9 cellular contexts compared by ENCODE assay signal in the genomic region with DNA sequence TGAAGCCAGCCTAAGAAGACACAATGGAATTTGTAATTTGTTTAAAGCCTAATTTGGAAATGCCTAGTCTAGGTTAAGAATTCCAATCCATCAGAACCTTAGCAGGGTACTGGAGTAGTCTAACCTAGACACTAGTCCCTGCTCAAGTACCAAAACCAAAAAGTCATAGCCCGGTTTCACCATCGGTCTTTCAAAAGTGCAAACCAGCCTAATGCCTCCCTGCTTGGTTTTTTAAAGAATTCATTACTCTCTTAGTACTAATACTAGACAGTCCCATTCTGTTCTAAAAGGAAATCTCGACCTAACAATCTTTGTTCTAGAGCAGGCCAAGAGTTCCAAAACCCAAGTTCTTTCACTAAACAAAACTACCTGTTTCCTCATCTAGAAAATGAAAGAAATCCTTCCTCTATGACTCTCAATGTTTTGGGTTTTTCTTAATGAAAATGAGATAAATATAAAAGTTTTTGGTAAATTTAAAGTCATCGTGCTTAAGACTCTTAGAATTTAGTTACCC. TPM values are rescaled to one million over a fixed set of nuclear protein-coding genes. Genes with fewer than 3 reads are reported as not detected.
DNase-seq lines count a peak whose midpoint lies in the region; ATAC-seq, FAIRE-seq and TF ChIP-seq lines count a peak whose summit lies in the region.
"Had no signal": no experiment of that assay in that cellular context is flagged by ENCODE, and none has a peak within 500 bp of the region (broad histone marks: within the 10 kb centered on the region; RNA-seq: fewer than 3 reads in every experiment).

No MANE protein-coding gene starts in this region.

- H3K4me1 ChIP-seq in left ventricle myocardium inferior (peaks cover 72% of the 10 kb centered on the region), lower lobe of right lung (peaks cover 40% of the 10 kb centered on the region), aorta (ENCODE audit: control insufficient read depth in 1 of 2, insufficient read depth in 2 of 2, low read length in 2 of 2) (peaks cover 0 to 2% of the 10 kb centered on the region in 2 donors)

- WGBS in aorta, 2 donors: 62 to 72% methylated on average over 4 of the region's 4 CpGs

- H3K27me3 ChIP-seq in left ventricle myocardium inferior (ENCODE audit: low read depth): no peaks in the 10 kb centered on the region
- no peaks in the 10 kb centered on the region for H3K27me3 ChIP-seq in lower lobe of right lung (ENCODE audit: low read depth)
- no peaks in the 10 kb centered on the region for H3K27me3 ChIP-seq in aorta (ENCODE audit: control insufficient read depth in 1 of 2, insufficient read depth in 2 of 2, low read length in 1 of 2)

- no peak overlapping the region for H3K27ac ChIP-seq in left ventricle myocardium inferior (replicated peaks)
- H3K27ac ChIP-seq in lower lobe of right lung: peak overlapping the region; percentile 96
- no peak overlapping the region for H3K27ac ChIP-seq in aorta (ENCODE audit: low read depth in 1 of 2, low read length in 2 of 2)

- H3K4me3 Mint-ChIP-seq in type B pancreatic cell: peak overlapping the region; percentile 99

- peak overlapping the region; percentile 100 for H3K27ac Mint-ChIP-seq in type B pancreatic cell

- H3K36me3 ChIP-seq in left ventricle myocardium inferior (peaks cover 14% of the 10 kb centered on the region), lower lobe of right lung (peaks cover 16% of the 10 kb centered on the region), aorta (ENCODE audit: control insufficient read depth in 1 of 2, insufficient read depth in 2 of 2, low read length in 1 of 2) (peaks cover 0 to 3% of the 10 kb centered on the region in 2 donors)

- in situ Hi-C loops in astrocyte of the cerebellum (cut with HindIII; ENCODE audit: low sequenced_read_pairs): loop anchor here (5.0 kb wide), 2 partner anchors 51 to 94 kb away; no protein-coding TSS in a partner anchor

- no peak for TF ChIP-seq CTCF in left ventricle myocardium inferior (IDR thresholded peaks at IDR 0.05; ENCODE audit: borderline replicate concordance)
- no peak for TF ChIP-seq CTCF in astrocyte of the cerebellum (IDR thresholded peaks at IDR 0.05; ENCODE audit: low read depth, low read length, missing control alignments)
- TF ChIP-seq CTCF in lower lobe of right lung (IDR thresholded peaks at IDR 0.05): no peak
- no peak for TF ChIP-seq CTCF in type B pancreatic cell (conservative IDR thresholded peaks at IDR 0.05)

- peaks cover 13% of the 10 kb centered on the region for H3K36me3 Mint-ChIP-seq in type B pancreatic cell

- no peaks in the 10 kb centered on the region for H3K9me3 Mint-ChIP-seq in type B pancreatic cell

- peak overlapping the region; percentile 93 for H3K4me3 ChIP-seq in left ventricle myocardium inferior
- H3K4me3 ChIP-seq in astrocyte of the cerebellum (ENCODE audit: low read depth, low read length): peak overlapping the region; percentile 74
- H3K4me3 ChIP-seq in lower lobe of right lung: peak overlapping the region; percentile 88
- H3K4me3 ChIP-seq in aorta (ENCODE audit: low read length in 2 of 2): no peak overlapping the region

- FAIRE-seq in frontal cortex (lab: Jason Lieb, UNC): no peak
- FAIRE-seq: endometrium had no signal

- no peaks in the 10 kb centered on the region for H3K27me3 Mint-ChIP-seq in type B pancreatic cell

- DNase-seq in left ventricle myocardium inferior (no peak), left ventricle myocardium superior (no peak), astrocyte of the cerebellum (ENCODE audit: low read depth) (no peak), lower lobe of right lung (no peak), type B pancreatic cell (ENCODE audit: extremely low spot score, unreplicated experiment) (no peak), frontal cortex (ENCODE audit: low spot score in 2 of 2) (no peak), aorta (no peak)

- H3K4me1 Mint-ChIP-seq in type B pancreatic cell (ENCODE audit: unreplicated experiment): peaks cover 17% of the 10 kb centered on the region

- H3K9me3 ChIP-seq in left ventricle myocardium inferior (replicated peaks) (no peaks in the 10 kb centered on the region), lower lobe of right lung (no peaks in the 10 kb centered on the region), aorta (ENCODE audit: control insufficient read depth, low read length) (no peaks in the 10 kb centered on the region)

- ATAC-seq in left ventricle myocardium superior (no peak), lower lobe of right lung (no peak), HG03175 (IDR thresholded peaks at IDR 0.05; ENCODE audit: unreplicated experiment) (no peak), aorta (ENCODE audit: low FRiP score) (no peak)

- intact Hi-C loops in left ventricle myocardium inferior (cut with micrococcal nuclease) (no loop called here), left ventricle myocardium superior (cut with micrococcal nuclease) (loop anchor here (10.0 kb wide), 1 partner anchor 88 kb away; no protein-coding TSS in a partner anchor), lower lobe of right lung (cut with DNase I) (no loop called here), aorta (cut with DNase I) (no loop called here)

RNA-seq across cellular contexts. Expression of gene PUM1, which starts 2.6 kb away (rescaled TPM):
- total RNA-seq in left ventricle myocardium inferior: 80.1 TPM
- total RNA-seq in left ventricle myocardium superior: 75.0 TPM
- total RNA-seq in lower lobe of right lung: 121 TPM
- 185 and 196 TPM in 2 replicates for total RNA-seq in type B pancreatic cell (ENCODE audit: low replicate concordance)
- 123 TPM for total RNA-seq in frontal cortex
- total RNA-seq in aorta: 100 to 1,000 TPM; 105 to 120 TPM
- 10 to 100 TPM; 13.1 to 21.8 TPM for polyA plus RNA-seq in aorta

Comparison
In these comparisons a context has a peak if more than half of its experiments do, and no peak if none do; other contexts are left out.
1. H3K4me3 ChIP-seq: peak in left ventricle myocardium inferior (single experiment), astrocyte of the cerebellum (single experiment) and lower lobe of right lung (single experiment); none in aorta (0 of 2).